ENCODE assay signal across 8 cellular contexts in the genomic region with DNA sequence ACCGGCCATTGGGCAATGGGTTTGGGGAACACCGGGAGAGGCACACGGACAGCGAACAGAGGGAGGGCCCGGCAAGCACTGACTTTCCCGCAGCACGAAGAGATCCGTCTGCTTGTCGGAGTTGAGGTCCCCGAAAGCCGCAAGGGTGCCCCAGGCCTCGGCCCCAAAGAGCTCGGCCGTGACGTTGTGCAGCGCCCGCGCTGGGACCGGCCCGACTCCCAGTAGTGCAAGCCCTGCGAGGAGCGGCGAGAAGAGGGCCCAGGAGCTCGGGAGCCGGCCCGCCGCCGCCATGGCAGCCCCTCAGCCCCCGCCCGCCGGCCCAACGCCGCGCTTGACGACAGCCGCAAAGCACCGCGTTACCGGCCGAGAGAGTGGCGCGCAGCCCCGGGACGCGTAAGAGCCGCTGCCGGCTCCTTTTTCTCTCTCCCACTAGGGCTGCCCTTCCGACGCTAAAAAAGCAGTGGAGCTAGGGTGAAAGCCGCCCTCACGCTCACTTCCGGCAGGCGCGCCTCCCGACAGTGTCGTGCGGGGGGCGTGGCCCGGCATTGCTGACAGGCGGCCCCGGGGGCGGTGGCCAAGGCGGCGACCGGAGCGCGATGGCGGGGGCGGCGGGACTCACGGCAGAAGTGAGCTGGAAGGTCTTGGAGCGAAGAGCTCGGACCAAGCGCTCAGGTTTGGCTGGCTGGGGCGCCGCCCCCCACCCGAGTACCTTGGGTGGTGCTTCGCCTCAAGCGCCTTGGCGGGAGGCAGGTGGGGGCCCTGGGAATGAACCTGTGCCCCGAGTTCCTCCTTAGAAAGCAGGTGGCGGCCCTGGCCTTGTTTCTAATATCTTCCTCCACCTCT. TPM values are rescaled to one million over a fixed set of nuclear protein-coding genes. Genes with fewer than 3 reads are reported as not detected.
A peak's percentile ranks its signal among the peaks of the same experiment; 100 is the strongest.
DNase-seq lines count a peak whose midpoint lies in the region; FAIRE-seq and TF ChIP-seq lines count a peak whose summit lies in the region.

TSS of gene ITFG1 (minus strand) at position 309 of the 843 bp plus-strand sequence. CDS start at position 291, 18 bp downstream.
TSS of gene PHKB (plus strand) at position 577 of the 843 bp plus-strand sequence. CDS start at position 597, 20 bp downstream.

- H3K23ac ChIP-seq in H9 (ENCODE audit: insufficient read length, low read depth, low read length) (no peak within 1 kb of the TSS), neuronal stem cell (ENCODE audit: low read depth, low read length, poor library complexity) (peak within 1 kb of the TSS; percentile 98)

- DNase-seq in GM03348 (ENCODE audit: low spot score), result peak; percentile 97
- DNase-seq in H9, result peak; percentile 90
- peak; percentile 91 for DNase-seq in M059J (ENCODE audit: low read depth)
- peak; percentile 92 for DNase-seq in SK-N-DZ (ENCODE audit: low spot score)
- DNase-seq in activated naive CD4-positive, alpha-beta T cell treated with anti-CD3 and anti-CD28 coated beads for 36 hours, result peak; percentile 93
- peak; percentile 85 to 89 for DNase-seq in frontal cortex (ENCODE audit: low spot score in 2 of 2)
- peak; percentile 93 for DNase-seq in neuronal stem cell (ENCODE audit: low spot score)

- peaks cover 29 to 31% of the 10 kb centered on the region in 2 experiments for H3K4me1 Mint-ChIP-seq in H9
- peaks cover 58% of the 10 kb centered on the region for H3K4me1 Mint-ChIP-seq in activated naive CD4-positive, alpha-beta T cell treated with anti-CD3 and anti-CD28 coated beads for 36 hours (ENCODE audit: low read depth)

- H3K27me3 ChIP-seq in H9 (ENCODE audit: insufficient read depth, low read length) (no peaks in the 10 kb centered on the region; the same call in 1 of the 2 replicates), neuronal stem cell (ENCODE audit: control insufficient read depth in 3 of 3, insufficient read depth in 3 of 3, low read depth in 1 of 3, low read length in 3 of 3) (no peaks in the 10 kb centered on the region), subcutaneous abdominal adipose tissue (ENCODE audit: control insufficient read depth in 5 of 5, insufficient read depth in 4 of 5, low read length in 5 of 5) (no peaks in the 10 kb centered on the region)

- H3K4me3 Mint-ChIP-seq in H9, result peak within 1 kb of the TSS; percentile 100
- peak within 1 kb of the TSS; percentile 92 for H3K4me3 Mint-ChIP-seq in activated naive CD4-positive, alpha-beta T cell treated with anti-CD3 and anti-CD28 coated beads for 36 hours

- H3K4me1 ChIP-seq in H9 (ENCODE audit: insufficient read depth, low read length) (no peaks in the 10 kb centered on the region; the same call in 1 of the 2 replicates), neuronal stem cell (ENCODE audit: control insufficient read depth in 2 of 2, insufficient read depth in 1 of 2, low read depth in 1 of 2, low read length in 2 of 2) (peaks cover 9 to 18% of the 10 kb centered on the region in 2 donors), subcutaneous abdominal adipose tissue (ENCODE audit: control insufficient read depth in 5 of 5, insufficient read depth in 5 of 5, low read length in 5 of 5) (peaks cover 6 to 49% (median 39%) of the 10 kb centered on the region in 5 donors)

- no peak within 1 kb of the TSS for H2BK5ac ChIP-seq in H9 (ENCODE audit: insufficient read length, low read length)
- peak within 1 kb of the TSS; percentile 94 for H2BK5ac ChIP-seq in neuronal stem cell (ENCODE audit: low read length)

- peak; percentile 13; the same call in 1 of the 3 replicates for TF ChIP-seq CTCF in H9 (conservative IDR thresholded peaks at IDR 0.05)

- H3K36me3 Mint-ChIP-seq in H9 (ENCODE audit: insufficient read depth in 1 of 3, low read depth in 3 of 3), result peaks cover 0 to 16% (median 12%) of the 10 kb centered on the region in 3 experiments; a peak in 6 of 7 replicates
- peaks cover 13% of the 10 kb centered on the region for H3K36me3 Mint-ChIP-seq in activated naive CD4-positive, alpha-beta T cell treated with anti-CD3 and anti-CD28 coated beads for 36 hours (ENCODE audit: low read depth)

- CTCF ChIA-PET in activated naive CD4-positive, alpha-beta T cell treated with anti-CD3 and anti-CD28 coated beads for 36 hours (lab: Charles Lee), result interaction anchor here (1.0 to 1.4 kb wide), 3 partner anchors 11 to 423 kb away, joined by 3 read pairs; no protein-coding TSS in a partner anchor

- no peaks in the 10 kb centered on the region for H3K9me3 ChIP-seq in H9 (ENCODE audit: control insufficient read depth, low read depth, low read length)
- H3K9me3 ChIP-seq in neuronal stem cell (replicated peaks in 1 of 2; ENCODE audit: control insufficient read depth in 2 of 2, insufficient read depth in 1 of 2, low read depth in 1 of 2, low read length in 2 of 2), result no peaks in the 10 kb centered on the region
- no peaks in the 10 kb centered on the region for H3K9me3 ChIP-seq in subcutaneous abdominal adipose tissue (ENCODE audit: control insufficient read depth in 5 of 5, low read length in 5 of 5)

- no peak within 1 kb of the TSS for H3K4ac ChIP-seq in H9 (ENCODE audit: low read depth, low read length)
- peak within 1 kb of the TSS; percentile 48 for H3K4ac ChIP-seq in neuronal stem cell (ENCODE audit: low read length)

- intact Hi-C loops in activated naive CD4-positive, alpha-beta T cell treated with anti-CD3 and anti-CD28 coated beads for 36 hours (cut with micrococcal nuclease), result loop anchor here (1.0 to 10.0 kb wide), 8 partner anchors 113 to 1171 kb away; partner anchors contain the start of genes DNAJA2, ORC6 and VPS35

- no peak within 1 kb of the TSS for H4K8ac ChIP-seq in H9 (replicated peaks; ENCODE audit: insufficient read length, low read depth, low read length)
- H4K8ac ChIP-seq in neuronal stem cell (ENCODE audit: low read depth, low read length), result no peak within 1 kb of the TSS

- H3K79me2 ChIP-seq in H9 (ENCODE audit: insufficient read depth, low read length), result no peaks in the 10 kb centered on the region

- H3K79me1 ChIP-seq in H9 (ENCODE audit: insufficient read depth, low read depth, low read length, poor library complexity, severe bottlenecking) (peaks cover 2% of the 10 kb centered on the region), neuronal stem cell (ENCODE audit: low read depth, low read length) (peaks cover 6% of the 10 kb centered on the region)

- no CpG with 5 or more reads among the region's 82 CpGs for WGBS in H9 (ENCODE audit: extremely low coverage, insufficient read length, low lambda C conversion rate)
- no CpG with 5 or more reads among the region's 82 CpGs for WGBS in neuronal stem cell (ENCODE audit: extremely low coverage in 2 of 2, insufficient read length in 2 of 2, insufficient replicate concordance in 1 of 2), 2 donors

- H3K4me2 ChIP-seq in H9 (ENCODE audit: insufficient read depth, insufficient read length, low read length) (peak within 1 kb of the TSS; percentile 77), neuronal stem cell (ENCODE audit: insufficient read depth, low read length, poor library complexity, severe bottlenecking) (peak within 1 kb of the TSS; percentile 73)

- H3K27ac Mint-ChIP-seq in H9, result peak within 1 kb of the TSS; percentile 94 to 99 (median 99)
- H3K27ac Mint-ChIP-seq in activated naive CD4-positive, alpha-beta T cell treated with anti-CD3 and anti-CD28 coated beads for 36 hours, result peak within 1 kb of the TSS; percentile 88

- H2AK5ac ChIP-seq in H9 (ENCODE audit: insufficient read length, low read length), result no peak within 1 kb of the TSS
- no peak within 1 kb of the TSS for H2AK5ac ChIP-seq in neuronal stem cell (ENCODE audit: low read depth, low read length)

- H3T11ph ChIP-seq in H9 (ENCODE audit: low read length), result no peak within 1 kb of the TSS

- H2BK20ac ChIP-seq in H9 (ENCODE audit: low read depth, low read length, poor library complexity, severe bottlenecking), result no peak within 1 kb of the TSS

- H3K56ac ChIP-seq in H9 (ENCODE audit: insufficient read length, low read depth, low read length), result no peak within 1 kb of the TSS

- H2AFZ ChIP-seq in H9 (ENCODE audit: low read length), result no peak within 1 kb of the TSS
- H2AFZ ChIP-seq in neuronal stem cell (ENCODE audit: low read length), result peak within 1 kb of the TSS; percentile 96

- H3K9ac ChIP-seq in H9 (ENCODE audit: extremely low read depth, insufficient read length, low read length) (peak within 1 kb of the TSS; percentile 62), neuronal stem cell (ENCODE audit: low read depth, low read length, poor library complexity) (peak within 1 kb of the TSS; percentile 83), subcutaneous abdominal adipose tissue (ENCODE audit: low read length in 5 of 5) (peak within 1 kb of the TSS; percentile 76 to 99 (median 97))

- H3K36me3 ChIP-seq in neuronal stem cell (replicated peaks in 1 of 2; ENCODE audit: control insufficient read depth in 2 of 2, insufficient read depth in 2 of 2, low read length in 2 of 2) (peaks cover 0 to 29% of the 10 kb centered on the region in 2 donors), subcutaneous abdominal adipose tissue (ENCODE audit: control insufficient read depth in 5 of 5, insufficient read depth in 5 of 5, low read length in 5 of 5) (peaks cover 0 to 11% (median 6%) of the 10 kb centered on the region in 5 donors)

- FAIRE-seq in frontal cortex (lab: Jason Lieb, UNC), result no peak

- H3K4me3 ChIP-seq in neuronal stem cell (ENCODE audit: low read length in 2 of 2) (peak within 1 kb of the TSS; percentile 77 to 97), subcutaneous abdominal adipose tissue (ENCODE audit: low read depth in 1 of 5, low read length in 5 of 5) (peak within 1 kb of the TSS; percentile 92 to 99 (median 92))

- H3K27ac ChIP-seq in H9 (ENCODE audit: insufficient read length, low read depth, low read length) (peak within 1 kb of the TSS; percentile 61), neuronal stem cell (replicated peaks; ENCODE audit: low read length) (peak within 1 kb of the TSS; percentile 100), subcutaneous abdominal adipose tissue (ENCODE audit: low read depth, low read length) (peak within 1 kb of the TSS; percentile 95)

- H3K27me3 Mint-ChIP-seq in H9 (ENCODE audit: low read depth), result no peaks in the 10 kb centered on the region
- no peaks in the 10 kb centered on the region for H3K27me3 Mint-ChIP-seq in activated naive CD4-positive, alpha-beta T cell treated with anti-CD3 and anti-CD28 coated beads for 36 hours (ENCODE audit: low read depth)

- no peak within 1 kb of the TSS for H2BK12ac ChIP-seq in H9 (ENCODE audit: insufficient read length, low read depth, low read length)
- H2BK12ac ChIP-seq in neuronal stem cell (ENCODE audit: low read length), result no peak within 1 kb of the TSS

- H2BK120ac ChIP-seq in H9 (ENCODE audit: low read depth, low read length, poor library complexity, severe bottlenecking) (no peak within 1 kb of the TSS), neuronal stem cell (ENCODE audit: low read depth, low read length) (peak within 1 kb of the TSS; percentile 29)

- H2BK15ac ChIP-seq in H9 (ENCODE audit: low read depth, low read length) (no peak within 1 kb of the TSS), neuronal stem cell (ENCODE audit: low read length) (no peak within 1 kb of the TSS)

- no peaks in the 10 kb centered on the region; a peak in 1 of 5 replicates for H3K9me3 Mint-ChIP-seq in H9
- no peaks in the 10 kb centered on the region for H3K9me3 Mint-ChIP-seq in activated naive CD4-positive, alpha-beta T cell treated with anti-CD3 and anti-CD28 coated beads for 36 hours

- H4K91ac ChIP-seq in H9 (ENCODE audit: insufficient read length, low read depth, low read length), result no peak within 1 kb of the TSS
- no peak within 1 kb of the TSS for H4K91ac ChIP-seq in neuronal stem cell (ENCODE audit: low read depth, low read length, poor library complexity)

- H4K20me1 ChIP-seq in H9 (ENCODE audit: control insufficient read depth, insufficient read depth, insufficient read length), result no peaks in the 10 kb centered on the region

- H3K14ac ChIP-seq in H9 (ENCODE audit: insufficient read depth, low read length) (peak within 1 kb of the TSS; percentile 93), neuronal stem cell (ENCODE audit: low read length) (no peak within 1 kb of the TSS)

- H4K5ac ChIP-seq in H9 (ENCODE audit: insufficient read length, low read depth, low read length), result no peak within 1 kb of the TSS

- peak within 1 kb of the TSS; percentile 95 for H3K18ac ChIP-seq in H9 (ENCODE audit: insufficient read length, low read depth, low read length)
- peak within 1 kb of the TSS; percentile 98 for H3K18ac ChIP-seq in neuronal stem cell (ENCODE audit: low read length)

- peaks cover 11% of the 10 kb centered on the region for H3K23me2 ChIP-seq in H9 (ENCODE audit: insufficient read length, low read depth, low read length, poor library complexity, severe bottlenecking)

RNA-seq across cellular contexts. Expression of gene ITFG1, which starts in this region (rescaled TPM):
- total RNA-seq in H9 (2021), result 18.0 and 19.7 TPM in 2 replicates
- 68.4 and 95.1 TPM in 2 replicates for total RNA-seq in M059J (2014; rRNA removed; shearing (Covaris generic))
- polyA plus RNA-seq in SK-N-DZ (2014; cell fraction: cytosol; rRNA removed), result 41.4 and 49.6 TPM in 2 replicates
- polyA plus RNA-seq in SK-N-DZ (2014; cell fraction: nucleus; rRNA removed), result 20.9 and 27.4 TPM in 2 replicates
- total RNA-seq in activated naive CD4-positive, alpha-beta T cell treated with anti-CD3 and anti-CD28 coated beads for 36 hours, result 10 to 100 TPM; 17.6 to 18.3 TPM
- 205 TPM for total RNA-seq in frontal cortex
- polyA plus RNA-seq in neuronal stem cell (2013, experiment 1 of 2), result 30.1 TPM
- polyA plus RNA-seq in neuronal stem cell (2013, experiment 2 of 2), result 31.8 TPM

RNA-seq across cellular contexts. Expression of gene PHKB, which starts in this region (rescaled TPM):
- total RNA-seq in H9 (2021) (38.8 and 39.0 TPM in 2 replicates), frontal cortex (194 TPM)
- 39.1 and 41.6 TPM in 2 replicates for total RNA-seq in M059J (2014; rRNA removed; shearing (Covaris generic))
- polyA plus RNA-seq in SK-N-DZ (2014; cell fraction: cytosol; rRNA removed), result 30.0 and 40.4 TPM in 2 replicates
- 34.0 and 44.3 TPM in 2 replicates for polyA plus RNA-seq in SK-N-DZ (2014; cell fraction: nucleus; rRNA removed)
- total RNA-seq in activated naive CD4-positive, alpha-beta T cell treated with anti-CD3 and anti-CD28 coated beads for 36 hours, result 10 to 100 TPM; 22.5 to 25.3 TPM
- 27.6 TPM for polyA plus RNA-seq in neuronal stem cell (2013, experiment 1 of 2)
- 28.0 TPM for polyA plus RNA-seq in neuronal stem cell (2013, experiment 2 of 2)

Comparison
In these comparisons a context has a peak if more than half of its experiments do, and no peak if none do; other contexts are left out.
1. Peak in every context shown above with its lines: DNase-seq, H3K4me3 ChIP-seq and H3K27ac ChIP-seq.